26 cellular contexts compared by ENCODE assay signal in the genomic region with DNA sequence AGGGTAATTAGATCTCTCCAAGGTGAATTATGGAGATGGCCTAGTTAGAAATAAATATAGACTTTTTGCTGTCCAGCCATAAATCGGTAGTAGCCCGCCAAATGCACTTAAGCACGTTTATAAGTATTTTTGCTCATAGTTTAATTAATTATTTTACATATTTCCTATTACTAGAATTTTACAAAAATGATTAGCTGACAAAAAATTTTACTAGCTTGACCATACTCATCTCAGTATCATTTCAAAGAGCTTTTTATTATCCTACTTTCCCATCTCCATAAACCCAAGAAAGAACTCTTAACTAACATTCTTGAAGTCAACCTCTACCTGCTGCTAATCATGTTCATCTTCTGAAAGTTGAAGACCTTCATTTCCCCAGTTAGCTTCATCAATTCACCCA.
"Had no signal": no experiment of that assay in that cellular context is flagged by ENCODE, and none has a peak within 500 bp of the region (broad histone marks: within the 10 kb centered on the region; RNA-seq: fewer than 3 reads in every experiment).

No MANE protein-coding gene starts in this region.

- H3K4me1 ChIP-seq: colonic mucosa, esophagus squamous epithelium, foreskin keratinocyte, gastrocnemius medialis, heart right ventricle had no signal

- ATAC-seq: effector memory CD8-positive, alpha-beta T cell; esophagus mucosa; foreskin keratinocyte; gastrocnemius medialis; gastroesophageal sphincter; heart left ventricle; heart right ventricle had no signal

- H3K27me3 ChIP-seq: colonic mucosa, dorsolateral prefrontal cortex, esophagus muscularis mucosa, esophagus squamous epithelium, foreskin keratinocyte, gastrocnemius medialis, gastroesophageal sphincter, heart left ventricle, heart right ventricle had no signal

- H3K27ac ChIP-seq: colonic mucosa, coronary artery, dorsolateral prefrontal cortex, epithelial cell of prostate, esophagus muscularis mucosa, esophagus squamous epithelium, foreskin keratinocyte, gastrocnemius medialis, gastroesophageal sphincter, heart left ventricle, heart right ventricle had no signal

- FAIRE-seq: endometrium, endothelial cell of umbilical vein had no signal

- DNase-seq: colonic mucosa; cortex of kidney; dermis blood vessel endothelial cell; dorsolateral prefrontal cortex; effector CD4-positive, alpha-beta T cell; effector CD8-positive, alpha-beta T cell; effector memory CD4-positive, alpha-beta T cell; effector memory CD8-positive, alpha-beta T cell; endodermal cell; erythroblast; esophagus squamous epithelium; foreskin fibroblast; foreskin keratinocyte; foreskin melanocyte; gastrocnemius medialis; glutamatergic neuron; head of caudate nucleus; heart left ventricle; heart right ventricle had no signal

- H3K9me3 ChIP-seq: colonic mucosa, esophagus muscularis mucosa, esophagus squamous epithelium, gastrocnemius medialis, gastroesophageal sphincter, heart left ventricle, heart right ventricle had no signal

- H3K36me3 ChIP-seq: colonic mucosa, esophagus muscularis mucosa, esophagus squamous epithelium, gastrocnemius medialis, gastroesophageal sphincter, heart left ventricle, heart right ventricle had no signal

- H3K4me3 ChIP-seq: colonic mucosa, coronary artery, dorsolateral prefrontal cortex, esophagus muscularis mucosa, esophagus squamous epithelium, gastrocnemius medialis, gastroesophageal sphincter, heart left ventricle, heart right ventricle had no signal
